In genomic region chr12:130120012-130120805, GRCh38 we compare ENCODE assay signal across 22 cellular contexts. TPM values are rescaled to one million over a fixed set of nuclear protein-coding genes. Genes with fewer than 3 reads are reported as not detected.
"Had no signal": no experiment of that assay in that cellular context is flagged by ENCODE, and none has a peak within 500 bp of the region (broad histone marks: within the 10 kb centered on the region; RNA-seq: fewer than 3 reads in every experiment).

No MANE protein-coding gene starts in this region.

- H3K4me1 ChIP-seq: body of pancreas, left ventricle myocardium inferior, sigmoid colon had no signal

- H3K9ac ChIP-seq: SK-N-SH had no signal

- DNase-seq: activated CD4-positive, alpha-beta T cell treated with anti-CD3 and anti-CD28 coated beads, Interleukin-2, amount 10 ng/mL, durations not matched to agents 7 days and 5 days; activated CD8-positive, alpha-beta memory T cell treated with anti-CD3 and anti-CD28 coated beads, Interleukin-2, amount 10 ng/mL, durations not matched to agents 7 days and 5 days; activated CD8-positive, alpha-beta T cell treated with anti-CD3 and anti-CD28 coated beads for 36 hours; activated gamma-delta T cell treated with Interleukin-2 at 50 U/mL for 16 hours; anterior cingulate cortex; body of pancreas; effector CD4-positive, alpha-beta T cell; heart right ventricle; left ventricle myocardium inferior; retina; sigmoid colon; SK-N-SH; stimulated activated CD4-positive, alpha-beta T cell treated with anti-CD3 and anti-CD28 coated beads, Interleukin-4, amount 100 ng/mL, for 24 hours had no signal

- H3K27me3 Mint-ChIP-seq: activated CD4-positive, alpha-beta T cell treated with anti-CD3 and anti-CD28 coated beads, Interleukin-2, amount 10 ng/mL, durations not matched to agents 7 days and 5 days; activated CD8-positive, alpha-beta memory T cell treated with anti-CD3 and anti-CD28 coated beads, Interleukin-2, amount 10 ng/mL, durations not matched to agents 7 days and 5 days had no signal

- H3K27ac Mint-ChIP-seq: activated CD4-positive, alpha-beta T cell treated with anti-CD3 and anti-CD28 coated beads, Interleukin-2, amount 10 ng/mL, durations not matched to agents 7 days and 5 days; activated CD8-positive, alpha-beta memory T cell treated with anti-CD3 and anti-CD28 coated beads, Interleukin-2, amount 10 ng/mL, durations not matched to agents 7 days and 5 days; activated CD8-positive, alpha-beta T cell treated with anti-CD3 and anti-CD28 coated beads for 36 hours; activated naive CD4-positive, alpha-beta T cell treated with anti-CD3 and anti-CD28 coated beads, Interleukin-2, amount 50 U/mL, for 24 hours; activated T-helper 1 cell treated with anti-CD3 and anti-CD28 coated beads, Interleukin-12 subunit alpha, Interleukin-12 subunit beta, Interleukin-2, Interleukin-4 antibody, amounts not matched to agents 30 ng/mL and 10 ng/mL and 1 ng/mL, durations not matched to agents 14 hours and 24 hours and 36 hours; dendritic cell treated with granulocyte-macrophage colony-stimulating factor and Interleukin-4, amounts not matched to agents 40 ng/mL and 50 ng/mL, for 4 days; natural killer cell treated with Interleukin-12 subunit alpha and Interleukin-12 subunit beta and Interleukin-15 and Interleukin-18, amount 100 ng/mL, for 72 hours; stimulated activated naive CD8-positive, alpha-beta T cell treated with anti-CD3 and anti-CD28 coated beads, Interleukin-15, Interleukin-2, amounts not matched to agents 100 ng/mL and 50 ng/mL, for 24 hours had no signal

- H3K4me1 Mint-ChIP-seq: activated CD4-positive, alpha-beta T cell treated with anti-CD3 and anti-CD28 coated beads, Interleukin-2, amount 10 ng/mL, durations not matched to agents 7 days and 5 days; activated CD8-positive, alpha-beta memory T cell treated with anti-CD3 and anti-CD28 coated beads, Interleukin-2, amount 10 ng/mL, durations not matched to agents 7 days and 5 days; activated naive CD4-positive, alpha-beta T cell treated with anti-CD3 and anti-CD28 coated beads, Interleukin-2, amount 50 U/mL, for 24 hours had no signal

- H3K9me3 Mint-ChIP-seq: activated CD4-positive, alpha-beta T cell treated with anti-CD3 and anti-CD28 coated beads, Interleukin-2, amount 10 ng/mL, durations not matched to agents 7 days and 5 days; activated CD8-positive, alpha-beta T cell treated with anti-CD3 and anti-CD28 coated beads for 36 hours; activated naive CD4-positive, alpha-beta T cell treated with anti-CD3 and anti-CD28 coated beads, Interleukin-2, amount 50 U/mL, for 24 hours; activated T-helper 1 cell treated with anti-CD3 and anti-CD28 coated beads, Interleukin-12 subunit alpha, Interleukin-12 subunit beta, Interleukin-2, Interleukin-4 antibody, amounts not matched to agents 30 ng/mL and 10 ng/mL and 1 ng/mL, durations not matched to agents 14 hours and 24 hours and 36 hours; dendritic cell treated with granulocyte-macrophage colony-stimulating factor and Interleukin-4, amounts not matched to agents 40 ng/mL and 50 ng/mL, for 4 days; stimulated activated naive CD8-positive, alpha-beta T cell treated with anti-CD3 and anti-CD28 coated beads, Interleukin-15, Interleukin-2, amounts not matched to agents 100 ng/mL and 50 ng/mL, for 24 hours had no signal

- H3K36me3 Mint-ChIP-seq: activated CD8-positive, alpha-beta memory T cell treated with anti-CD3 and anti-CD28 coated beads, Interleukin-2, amount 10 ng/mL, durations not matched to agents 7 days and 5 days; natural killer cell treated with Interleukin-12 subunit alpha and Interleukin-12 subunit beta and Interleukin-15 and Interleukin-18, amount 100 ng/mL, for 72 hours had no signal

- H3K4me3 Mint-ChIP-seq: activated CD4-positive, alpha-beta T cell treated with anti-CD3 and anti-CD28 coated beads, Interleukin-2, amount 10 ng/mL, durations not matched to agents 7 days and 5 days; activated CD8-positive, alpha-beta memory T cell treated with anti-CD3 and anti-CD28 coated beads, Interleukin-2, amount 10 ng/mL, durations not matched to agents 7 days and 5 days; activated CD8-positive, alpha-beta T cell treated with anti-CD3 and anti-CD28 coated beads for 36 hours; activated naive CD4-positive, alpha-beta T cell treated with anti-CD3 and anti-CD28 coated beads, Interleukin-2, amount 50 U/mL, for 24 hours; activated T-helper 1 cell treated with anti-CD3 and anti-CD28 coated beads, Interleukin-12 subunit alpha, Interleukin-12 subunit beta, Interleukin-2, Interleukin-4 antibody, amounts not matched to agents 30 ng/mL and 10 ng/mL and 1 ng/mL, durations not matched to agents 14 hours and 24 hours and 36 hours; dendritic cell treated with granulocyte-macrophage colony-stimulating factor and Interleukin-4, amounts not matched to agents 40 ng/mL and 50 ng/mL, for 4 days; natural killer cell treated with Interleukin-12 subunit alpha and Interleukin-12 subunit beta and Interleukin-15 and Interleukin-18, amount 100 ng/mL, for 72 hours; stimulated activated naive CD8-positive, alpha-beta T cell treated with anti-CD3 and anti-CD28 coated beads, Interleukin-15, Interleukin-2, amounts not matched to agents 100 ng/mL and 50 ng/mL, for 24 hours had no signal

- H3K36me3 ChIP-seq: cardiac muscle cell, heart right ventricle, left ventricle myocardium inferior, sigmoid colon, suprapubic skin, tibial nerve had no signal

- H3K27me3 ChIP-seq: body of pancreas, cardiac muscle cell, suprapubic skin, tibial nerve had no signal

- H3K27ac ChIP-seq: body of pancreas, cardiac muscle cell, sigmoid colon, suprapubic skin, tibial nerve had no signal

- H3K9me3 ChIP-seq: body of pancreas, heart right ventricle, left ventricle myocardium inferior, sigmoid colon, SK-N-SH, suprapubic skin had no signal

- H3K4me2 ChIP-seq: SK-N-SH had no signal

- H3K4me3 ChIP-seq: body of pancreas, cardiac muscle cell, heart right ventricle, left ventricle myocardium inferior, sigmoid colon, suprapubic skin, tibial nerve had no signal

RNA-seq across cellular contexts. Expression of gene FZD10, which starts 42.1 kb away (rescaled TPM):
- total RNA-seq: activated CD4-positive, alpha-beta T cell treated with anti-CD3 and anti-CD28 coated beads, Interleukin-2, amount 10 ng/mL, durations not matched to agents 7 days and 5 days; activated CD8-positive, alpha-beta memory T cell treated with anti-CD3 and anti-CD28 coated beads, Interleukin-2, amount 10 ng/mL, durations not matched to agents 7 days and 5 days; activated CD8-positive, alpha-beta T cell treated with anti-CD3 and anti-CD28 coated beads for 36 hours; activated T-helper 1 cell treated with anti-CD3 and anti-CD28 coated beads, Interleukin-12 subunit alpha, Interleukin-12 subunit beta, Interleukin-2, Interleukin-4 antibody, amounts not matched to agents 30 ng/mL and 10 ng/mL and 1 ng/mL, durations not matched to agents 14 hours and 24 hours and 36 hours; natural killer cell treated with Interleukin-12 subunit alpha and Interleukin-12 subunit beta and Interleukin-15 and Interleukin-18, amount 100 ng/mL, for 72 hours; T-helper 2 cell treated with Interferon-gamma antibody and Interleukin-4, amounts not matched to agents 100 ng/mL and 5 ng/mL, for 36 hours had no signal
